5 cellular contexts compared by ENCODE assay signal in the genomic region with DNA sequence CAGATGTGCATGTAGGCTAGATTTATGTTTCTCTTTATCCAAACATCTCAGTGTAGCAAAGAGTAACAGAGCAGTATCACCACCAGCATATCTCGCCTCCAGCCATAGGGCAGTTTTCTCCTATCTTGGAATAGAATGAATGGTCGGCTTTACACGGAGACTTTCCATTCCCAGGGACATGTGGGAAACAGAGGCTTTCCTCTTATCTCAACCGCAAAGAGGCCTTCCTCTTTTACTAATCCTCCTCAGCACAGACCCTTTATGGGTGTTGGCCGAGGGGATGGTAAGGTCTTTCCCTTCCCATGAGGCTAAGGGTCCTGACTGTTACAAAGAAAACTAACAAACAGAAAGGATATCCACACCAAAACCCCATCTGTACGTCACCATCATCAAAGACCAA. TPM values are rescaled to one million over a fixed set of nuclear protein-coding genes. Genes with fewer than 3 reads are reported as not detected.
"Had no signal": no experiment of that assay in that cellular context is flagged by ENCODE, and none has a peak within 500 bp of the region (broad histone marks: within the 10 kb centered on the region; RNA-seq: fewer than 3 reads in every experiment).

No MANE protein-coding gene starts in this region.

RNA-seq across cellular contexts. Expression of gene RDH16, which starts 11.5 kb away (rescaled TPM):
- total RNA-seq: HT-29, M059J had no signal

RNA-seq across cellular contexts. Expression of gene SDR9C7, which starts 34.7 kb away (rescaled TPM):
- total RNA-seq: HT-29, M059J, OCI-LY7, Right ventricle myocardium superior, SJSA1 had no signal

RNA-seq across cellular contexts. Expression of gene TAC3, which starts 47.4 kb away (rescaled TPM):
- total RNA-seq: HT-29, M059J, OCI-LY7, Right ventricle myocardium superior, SJSA1 had no signal
